26 cellular contexts compared by ENCODE assay signal in genomic region chr6:29200767-29201662, GRCh38. TPM values are rescaled to one million over a fixed set of nuclear protein-coding genes. Genes with fewer than 3 reads are reported as not detected.
"Had no signal": no experiment of that assay in that cellular context is flagged by ENCODE, and none has a peak within 500 bp of the region (broad histone marks: within the 10 kb centered on the region; RNA-seq: fewer than 3 reads in every experiment).

No MANE protein-coding gene starts in this region.

- H3K4me3 Mint-ChIP-seq: naive B cell had no signal

- H3K27me3 Mint-ChIP-seq: naive B cell had no signal

- H3K4me1 Mint-ChIP-seq: naive B cell had no signal

- H3K4me3 ChIP-seq: colonic mucosa, dorsolateral prefrontal cortex, heart left ventricle, left ventricle myocardium inferior, lung, right atrium auricular region, stomach, thoracic aorta, transverse colon, uterus had no signal

- ATAC-seq: left cardiac atrium had no signal

- H3K27ac ChIP-seq: colonic mucosa, dorsolateral prefrontal cortex, heart left ventricle, left ventricle myocardium inferior, right atrium auricular region, stomach, thoracic aorta, transverse colon, uterus had no signal

- DNase-seq: cerebellar nuclear complex; colonic mucosa; effector CD8-positive, alpha-beta T cell; hippocampal formation; islet precursor cell; left cardiac atrium; left ventricle myocardium inferior; mesenchymal stem cell; naive B cell; small intestine; stimulated activated CD4-positive, alpha-beta T cell treated with anti-CD3 and anti-CD28 coated beads, Interleukin-2, amount 100 ng/mL, for 48 hours; stomach; substantia nigra; transverse colon; uterus had no signal

- H3K27ac Mint-ChIP-seq: naive B cell had no signal

- H3K36me3 Mint-ChIP-seq: naive B cell had no signal

RNA-seq across cellular contexts. Expression of gene OR2J2, which starts 30.3 kb away (rescaled TPM):
- total RNA-seq: cardiac septum, colonic mucosa, fibroblast of lung, frontal cortex, glomerular endothelial cell, heart left ventricle, left cardiac atrium, left ventricle myocardium inferior, lung, osteocyte, pulmonary artery endothelial cell, right atrium auricular region, stomach, thoracic aorta, transverse colon had no signal
